18 cellular contexts compared by ENCODE assay signal in the genomic region with DNA sequence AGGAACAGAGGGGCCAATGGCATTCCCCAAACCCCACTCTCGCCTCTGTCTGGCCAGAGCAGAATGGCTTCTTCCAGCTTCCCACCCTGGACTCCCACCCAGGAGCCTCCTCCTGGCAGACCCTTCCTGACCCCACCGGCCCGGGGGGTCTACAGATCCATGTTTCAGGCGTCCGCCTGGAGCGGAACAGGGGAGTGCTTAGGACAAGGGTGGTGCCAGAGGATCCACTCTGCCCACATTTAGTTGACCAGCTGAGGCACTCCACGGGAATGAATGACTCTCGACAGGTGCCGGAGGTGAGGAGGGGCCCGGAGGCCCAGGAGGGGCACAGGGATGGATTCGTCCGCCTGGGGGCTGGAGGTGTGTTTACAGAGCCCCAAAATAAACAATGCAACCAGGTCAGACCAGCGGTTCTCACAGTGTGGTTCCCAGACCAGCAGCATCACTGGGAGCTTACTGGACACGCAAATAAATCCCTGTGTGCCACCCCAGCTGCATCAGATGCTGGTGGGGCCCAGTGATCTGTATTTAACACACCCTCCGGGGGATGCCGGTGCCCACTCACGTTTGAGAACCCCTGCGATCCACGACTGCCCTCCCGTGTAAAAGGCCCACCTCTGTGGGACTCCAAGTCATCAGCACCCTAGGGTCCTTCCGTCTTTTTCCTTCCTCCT. TPM values are rescaled to one million over a fixed set of nuclear protein-coding genes. Genes with fewer than 3 reads are reported as not detected.
A peak's percentile ranks its signal among the peaks of the same experiment; 100 is the strongest.
DNase-seq lines count a peak whose midpoint lies in the region; ATAC-seq and TF ChIP-seq lines count a peak whose summit lies in the region.
"Had no signal": no experiment of that assay in that cellular context is flagged by ENCODE, and none has a peak within 500 bp of the region (broad histone marks: within the 10 kb centered on the region; RNA-seq: fewer than 3 reads in every experiment).

No MANE protein-coding gene starts in this region.

- intact Hi-C loops in Calu3 (cut with micrococcal nuclease; ENCODE audit: unreplicated experiment) = no loop called here
- intact Hi-C loops in upper lobe of right lung (cut with DNase I) = no loop called here

- H3K9me3 ChIP-seq in T-helper 17 cell (ENCODE audit: control insufficient read depth, low read length, poor library complexity, severe bottlenecking) (no peaks in the 10 kb centered on the region), upper lobe of right lung (no peaks in the 10 kb centered on the region)
- H3K9me3 ChIP-seq: Caco-2, HAP-1 had no signal

- H3K36me3 Mint-ChIP-seq in Calu3 (ENCODE audit: insufficient read depth, unreplicated experiment) (peaks cover 67% of the 10 kb centered on the region), T-helper 17 cell (ENCODE audit: low read depth) (no peaks in the 10 kb centered on the region), memory B cell (peaks cover 12% of the 10 kb centered on the region)

- no peaks in the 10 kb centered on the region for H3K4me1 ChIP-seq in upper lobe of right lung
- H3K4me1 ChIP-seq: Caco-2, HAP-1 had no signal

- H3K27me3 Mint-ChIP-seq in Calu3 (ENCODE audit: unreplicated experiment) = no peaks in the 10 kb centered on the region
- H3K27me3 Mint-ChIP-seq in T-helper 17 cell = no peaks in the 10 kb centered on the region
- no peaks in the 10 kb centered on the region for H3K27me3 Mint-ChIP-seq in memory B cell

- no peak overlapping the region for H3K4me3 ChIP-seq in upper lobe of right lung
- H3K4me3 ChIP-seq: GM12878, HAP-1 had no signal

- H3K4me3 Mint-ChIP-seq in Calu3 (ENCODE audit: low read depth, unreplicated experiment) (no peak overlapping the region), T-helper 17 cell (no peak overlapping the region), memory B cell (no peak overlapping the region)

- H3K27me3 ChIP-seq in upper lobe of right lung = no peaks in the 10 kb centered on the region

- no peaks in the 10 kb centered on the region for H3K9me3 Mint-ChIP-seq in Calu3 (ENCODE audit: low read depth, unreplicated experiment)
- no peaks in the 10 kb centered on the region for H3K9me3 Mint-ChIP-seq in memory B cell

- H3K4me1 Mint-ChIP-seq in Calu3 (ENCODE audit: low read depth, unreplicated experiment) (no peaks in the 10 kb centered on the region), T-helper 17 cell (peaks cover 2% of the 10 kb centered on the region), memory B cell (no peaks in the 10 kb centered on the region)

- H3K27ac Mint-ChIP-seq in Calu3 (ENCODE audit: unreplicated experiment) = peak overlapping the region; percentile 40
- H3K27ac Mint-ChIP-seq in T-helper 17 cell = peak overlapping the region; percentile 60
- H3K27ac Mint-ChIP-seq in memory B cell = peak overlapping the region; percentile 48

- CTCF ChIA-PET in Calu3 (lab: Charles Lee) = no interaction called here

- ATAC-seq in T-helper 17 cell = no peak
- ATAC-seq in memory B cell (ENCODE audit: low read depth) = no peak
- peak; percentile 25 for ATAC-seq in upper lobe of right lung
- ATAC-seq in HG02588 (IDR thresholded peaks at IDR 0.05; ENCODE audit: unreplicated experiment) = no peak
- ATAC-seq: GM12878 had no signal

- TF ChIP-seq CTCF in Calu3 (IDR thresholded peaks at IDR 0.05; ENCODE audit: unreplicated experiment) = no peak
- TF ChIP-seq CTCF in upper lobe of right lung (IDR thresholded peaks at IDR 0.05) = no peak

- H3K36me3 ChIP-seq in upper lobe of right lung = peaks cover 24% of the 10 kb centered on the region

- no peak overlapping the region for H3K27ac ChIP-seq in upper lobe of right lung

- no TSS peak for BruUV-seq in Calu3 (replicated peaks; lab: Mats Ljungman, UMichigan)

- DNase-seq in Calu3 (no peak), T-helper 17 cell (no peak), memory B cell (ENCODE audit: low spot score in 2 of 2) (no peak), upper lobe of right lung (no peak), NCI-H524 (lab: John Stamatoyannopoulos, UW) (no peak)
- DNase-seq in activated effector memory CD4-positive, alpha-beta T cell treated with Interleukin-2 at 50 U/mL for 16 hours = no peak
- DNase-seq: Caco-2, DMS153, NCI-H1092 treated with DMSO at 0.1 percent for 48 hours, NCI-H1694, NCI-H2107, NCI-H2227 treated with DMSO at 0.1 percent for 48 hours, NCI-H510A treated with DMSO at 0.1 percent for 48 hours, NCI-H82, RPMI8226 had no signal

RNA-seq across cellular contexts. Expression of gene NCCRP1, which starts 15.1 kb away (rescaled TPM):
- 2.0 and 2.1 TPM in 2 replicates for total RNA-seq in Calu3 (2022)
- total RNA-seq in T-helper 17 cell = not detected
- total RNA-seq in upper lobe of right lung = 0.46 TPM
- total RNA-seq: GM12878 had no signal

RNA-seq across cellular contexts. Expression of gene SYCN, which starts 22.4 kb away (rescaled TPM):
- total RNA-seq in Calu3 (2022) (not detected in 2 replicates), T-helper 17 cell (not detected), upper lobe of right lung (not detected)
- total RNA-seq: Caco-2 had no signal

RNA-seq across cellular contexts. Expression of gene PAK4, which starts 56.1 kb away (rescaled TPM):
- 75.7 and 89.2 TPM in 2 replicates for total RNA-seq in Calu3 (2022)
- total RNA-seq in T-helper 17 cell = 1 to 10 TPM; 9.6 to 9.7 TPM
- total RNA-seq in upper lobe of right lung = 72.8 TPM
